Comparison of ENCODE assay signal across 15 cellular contexts in genomic region chr4:187475901-187476300, GRCh38.
DNase-seq lines count a peak whose midpoint lies in the region; ATAC-seq and TF ChIP-seq lines count a peak whose summit lies in the region.
"Had no signal": no experiment of that assay in that cellular context is flagged by ENCODE, and none has a peak within 500 bp of the region (broad histone marks: within the 10 kb centered on the region; RNA-seq: fewer than 3 reads in every experiment).

No MANE protein-coding gene starts in this region.

- no peak for TF ChIP-seq POLR2A in esophagus muscularis mucosa (IDR thresholded peaks at IDR 0.05; ENCODE audit: low read depth)

- intact Hi-C loops in esophagus muscularis mucosa (cut with DNase I), result no loop called here
- intact Hi-C loops in left ventricle myocardium superior (cut with micrococcal nuclease), result no loop called here

- peak overlapping the region; percentile 78 for H3K27ac Mint-ChIP-seq in neural crest cell (ENCODE audit: unreplicated experiment)
- H3K27ac Mint-ChIP-seq: CD4-positive, alpha-beta memory T cell had no signal

- H3K36me3 ChIP-seq in esophagus muscularis mucosa, result no peaks in the 10 kb centered on the region

- TF ChIP-seq CTCF in esophagus muscularis mucosa (IDR thresholded peaks at IDR 0.05), result no peak
- TF ChIP-seq CTCF in neural crest cell (conservative IDR thresholded peaks at IDR 0.05), result no peak

- no peak overlapping the region for H3K4me3 Mint-ChIP-seq in neural crest cell
- H3K4me3 Mint-ChIP-seq: CD4-positive, alpha-beta memory T cell had no signal

- no peak for ATAC-seq in left ventricle myocardium superior
- ATAC-seq: GM12878 had no signal

- H3K9me3 Mint-ChIP-seq in neural crest cell, result no peaks in the 10 kb centered on the region

- no peaks in the 10 kb centered on the region for H3K27me3 Mint-ChIP-seq in neural crest cell (ENCODE audit: low read depth)
- H3K27me3 Mint-ChIP-seq: CD4-positive, alpha-beta memory T cell had no signal

- no peak overlapping the region for H3K27ac ChIP-seq in esophagus muscularis mucosa (replicated peaks in 1 of 4)
- H3K27ac ChIP-seq: GM23248 had no signal

- H3K4me3 ChIP-seq in esophagus muscularis mucosa, result no peak overlapping the region
- H3K4me3 ChIP-seq: GM12878, GM23248 had no signal

- H3K4me1 Mint-ChIP-seq in neural crest cell, result no peaks in the 10 kb centered on the region

- no peak for TF ChIP-seq EP300 in esophagus muscularis mucosa (IDR thresholded peaks at IDR 0.05)

- no peaks in the 10 kb centered on the region for H3K9me3 ChIP-seq in esophagus muscularis mucosa
- H3K9me3 ChIP-seq: Caco-2 had no signal

- DNase-seq in cerebellar cortex (ENCODE audit: low spot score) (peak; percentile 56), esophagus muscularis mucosa (ENCODE audit: extremely low spot score) (peak; percentile 29), neural crest cell (ENCODE audit: low read depth, low spot score) (no peak), iPS-NIHi11 (ENCODE audit: low spot score) (no peak), left ventricle myocardium superior (no peak), islet precursor cell (no peak)
- DNase-seq: Caco-2; CD4-positive, alpha-beta memory T cell; DMS153; DND-41; GDM1; GM23248; H7; HCEC 1CT had no signal

- H3K27me3 ChIP-seq in esophagus muscularis mucosa, result no peaks in the 10 kb centered on the region

- no peaks in the 10 kb centered on the region for H3K36me3 Mint-ChIP-seq in neural crest cell (ENCODE audit: low read depth)
- H3K36me3 Mint-ChIP-seq: CD4-positive, alpha-beta memory T cell had no signal

- 93% methylated on average over 2 of the region's 2 CpGs for WGBS in esophagus muscularis mucosa

- peaks cover 0 to 46% (median 37%) of the 10 kb centered on the region in 4 donors for H3K4me1 ChIP-seq in esophagus muscularis mucosa
- H3K4me1 ChIP-seq: Caco-2 had no signal

Comparison
In these comparisons a context has a peak if more than half of its experiments do, and no peak if none do; other contexts are left out.
1. DNase-seq: peak in cerebellar cortex (single experiment) and esophagus muscularis mucosa (single experiment); none in neural crest cell (single experiment), iPS-NIHi11 (single experiment), left ventricle myocardium superior (single experiment) and islet precursor cell (single experiment).